33 cellular contexts compared by ENCODE assay signal in the genomic region with DNA sequence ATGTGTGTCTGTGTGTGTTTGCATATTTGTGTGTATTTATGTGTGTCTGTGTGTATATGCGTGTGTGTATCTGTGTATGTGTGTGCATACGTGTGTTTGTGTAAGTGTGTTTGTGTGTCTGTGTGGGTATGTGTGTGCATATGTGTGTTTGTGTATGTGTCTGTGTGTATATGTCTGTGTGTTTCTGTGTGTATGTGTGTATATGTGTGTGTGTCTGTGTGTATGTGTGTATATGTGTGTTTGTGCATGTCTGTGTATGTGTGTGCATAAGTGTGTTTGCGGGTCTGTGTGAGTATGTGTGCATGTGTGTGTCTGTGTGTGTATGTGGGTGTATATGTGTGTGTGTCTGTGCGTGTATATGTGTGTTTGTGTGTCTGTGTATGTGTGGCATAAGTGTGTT.
"Had no signal": no experiment of that assay in that cellular context is flagged by ENCODE, and none has a peak within 500 bp of the region (broad histone marks: within the 10 kb centered on the region; RNA-seq: fewer than 3 reads in every experiment).

No MANE protein-coding gene starts in this region.

- H3K4me2 ChIP-seq: SK-N-SH had no signal

- H3K27me3 ChIP-seq: brain microvascular endothelial cell, cardiac muscle cell, Peyer's patch, SJSA1 had no signal

- H3K36me3 ChIP-seq: brain microvascular endothelial cell, cardiac muscle cell, Peyer's patch, SJSA1 had no signal

- H3K4me3 ChIP-seq: cardiac muscle cell, Peyer's patch, SJSA1 had no signal

- DNase-seq: activated B cell treated with CpG ODN at 0.5 μM for 24 hours; activated CD4-positive, alpha-beta memory T cell treated with anti-CD3 and anti-CD28 coated beads, Interleukin-2, amount 10 ng/mL, durations not matched to agents 7 days and 5 days; activated CD4-positive, alpha-beta T cell treated with anti-CD3 and anti-CD28 coated beads for 4 hours; activated CD4-positive, alpha-beta T cell treated with anti-CD3 and anti-CD28 coated beads, Interleukin-2, amount 50 U/mL, for 1 hour; activated CD4-positive, CD25-positive, alpha-beta regulatory T cell treated with anti-CD3 and anti-CD28 coated beads, Interleukin-2, amount 50 U/mL, for 72 hours; activated effector memory CD4-positive, alpha-beta T cell treated with anti-CD3 and anti-CD28 coated beads, Interleukin-2, amount 50 U/mL, for 16 hours; activated naive CD4-positive, alpha-beta T cell; activated naive CD4-positive, alpha-beta T cell treated with anti-CD3 and anti-CD28 coated beads, Interleukin-2, amount 50 U/mL, for 16 hours; activated naive CD8-positive, alpha-beta T cell treated with anti-CD3 and anti-CD28 coated beads for 36 hours; activated T-cell treated with anti-CD3 and anti-CD28 coated beads, Interleukin-2, amount 50 U/mL, for 1 hour; activated T-cell treated with anti-CD3 and anti-CD28 coated beads, Interleukin-2, amount 50 U/mL, for 72 hours; amniotic stem cell; aorta; brain microvascular endothelial cell; NCI-H1048; NCI-H1105 treated with DMSO at 0.1 percent for 48 hours; NCI-H1436; NCI-H1694; NCI-H1930; NCI-H2081 treated with DMSO at 0.1 percent for 48 hours; NCI-H345; NCI-H524 treated with DMSO at 0.1 percent for 48 hours; NK-92 treated with Interleukin-12 subunit alpha and Interleukin-12 subunit beta, amount 100 ng/mL, for 24 hours; PC-3; Peyer's patch; RPMI8226; SHP77 treated with DMSO at 0.1 percent for 48 hours; SK-N-SH; T-cell; T-helper 17 cell had no signal

- H3K27ac ChIP-seq: brain microvascular endothelial cell, cardiac muscle cell, Peyer's patch, SJSA1, VCaP had no signal

- H3K4me1 ChIP-seq: Peyer's patch had no signal

- H3K9me3 ChIP-seq: Peyer's patch, SJSA1, SK-N-SH had no signal

- H3K9ac ChIP-seq: SK-N-SH had no signal
